17 cellular contexts compared by ENCODE assay signal in genomic region chr1:177609953-177610352, GRCh38.
DNase-seq lines count a peak whose midpoint lies in the region; ATAC-seq, FAIRE-seq and TF ChIP-seq lines count a peak whose summit lies in the region.
"Had no signal": no experiment of that assay in that cellular context is flagged by ENCODE, and none has a peak within 500 bp of the region (broad histone marks: within the 10 kb centered on the region; RNA-seq: fewer than 3 reads in every experiment).

No MANE protein-coding gene starts in this region.

- WGBS in pancreas, 2 donors = 52 to 70% methylated on average over 2 of the region's 2 CpGs

- DNase-seq in frontal cortex (ENCODE audit: low spot score in 2 of 2) (no peak), pancreas (no peak), inferior parietal cortex (ENCODE audit: extremely low spot score) (no peak), colonic mucosa (no peak)
- DNase-seq: 8988T; C1 segment of cervical spinal cord; Calu3; CD4-positive, alpha-beta memory T cell; COR-L47; DMS79 treated with DMSO at 0.1 percent for 48 hours; GOT3 had no signal

- peak; percentile 49 for FAIRE-seq in A204.1 (lab: Jason Lieb, UNC)
- FAIRE-seq in frontal cortex (lab: Jason Lieb, UNC) = peak; percentile 79
- peak; percentile 41 for FAIRE-seq in pancreas (lab: Jason Lieb, UNC)
- FAIRE-seq: GM18507, H54 had no signal

- H3K27ac ChIP-seq in HEK293 (ENCODE audit: extremely low read depth, low read depth, low read length) (no peak overlapping the region), pancreas (no peak overlapping the region), colonic mucosa (no peak overlapping the region)

- intact Hi-C loops in pancreas (cut with DNase I) = no loop called here
- intact Hi-C loops in colonic mucosa (cut with DNase I) = no loop called here

- TF ChIP-seq CTCF in HEK293 (tag by site-specific recombination; IDR thresholded peaks at IDR 0.05) = no peak
- no peak for TF ChIP-seq CTCF in pancreas (IDR thresholded peaks at IDR 0.05)
- TF ChIP-seq CTCF in colonic mucosa (IDR thresholded peaks at IDR 0.05) = no peak

- H3K9ac ChIP-seq in colonic mucosa (ENCODE audit: low read depth in 2 of 2, low read length in 2 of 2) = no peak overlapping the region

- H3K4me3 ChIP-seq in HEK293 (ENCODE audit: low read depth, low read length) (no peak overlapping the region), pancreas (no peak overlapping the region), colonic mucosa (no peak overlapping the region)
- H3K4me3 ChIP-seq: HAP-1 had no signal

- ATAC-seq in pancreas (no peak), GM18502 (IDR thresholded peaks at IDR 0.05; ENCODE audit: poor library complexity, unreplicated experiment) (no peak)

- H3K36me3 ChIP-seq in HEK293 (ENCODE audit: control insufficient read depth in 2 of 2, insufficient read depth in 1 of 2, low read length in 2 of 2) (no peaks in the 10 kb centered on the region), pancreas (no peaks in the 10 kb centered on the region), colonic mucosa (no peaks in the 10 kb centered on the region)
- H3K36me3 ChIP-seq: HAP-1 had no signal

- no peaks in the 10 kb centered on the region for H3K27me3 ChIP-seq in pancreas
- H3K27me3 ChIP-seq in colonic mucosa = no peaks in the 10 kb centered on the region

- H3K4me1 ChIP-seq in HEK293 (ENCODE audit: control insufficient read depth, insufficient read depth, low read length) = no peaks in the 10 kb centered on the region
- no peaks in the 10 kb centered on the region for H3K4me1 ChIP-seq in pancreas
- no peaks in the 10 kb centered on the region for H3K4me1 ChIP-seq in colonic mucosa
- H3K4me1 ChIP-seq: HAP-1 had no signal

- CTCF ChIA-PET in HEK293 (lab: Yijun Ruan, JAX) = interaction anchor here (0.7 kb wide), 1 partner anchor 120 kb away, joined by 4 read pairs; no protein-coding TSS in a partner anchor

- POLR2A ChIA-PET in HEK293 (lab: Yijun Ruan, JAX) = no interaction called here

- H3K9me3 ChIP-seq in HEK293 (ENCODE audit: control insufficient read depth, insufficient read depth, low read depth, low read length) (no peaks in the 10 kb centered on the region), pancreas (no peaks in the 10 kb centered on the region), colonic mucosa (no peaks in the 10 kb centered on the region)
- H3K9me3 ChIP-seq: HAP-1 had no signal

TF ChIP-seq in HEK293, 187 proteins besides CTCF, POLR2A, EP300 and RAD21:
- TF ChIP-seq ATF2 (tag by site-specific recombination; IDR thresholded peaks at IDR 0.05; ENCODE audit: low read depth) = peak; percentile 79
- no peak for TF ChIP-seq ZSCAN23 (tag by site-specific recombination; IDR thresholded peaks at IDR 0.05)
